ENCODE assay signal across 12 cellular contexts in genomic region chr2:100733344-100734187, GRCh38.
A peak's percentile ranks its signal among the peaks of the same experiment; 100 is the strongest.
DNase-seq lines count a peak whose midpoint lies in the region; ATAC-seq lines count a peak whose summit lies in the region.
"Had no signal": no experiment of that assay in that cellular context is flagged by ENCODE, and none has a peak within 500 bp of the region (broad histone marks: within the 10 kb centered on the region; RNA-seq: fewer than 3 reads in every experiment).

No MANE protein-coding gene starts in this region.

- DNase-seq in AML-193 (lab: John Stamatoyannopoulos, UW): peak; percentile 60 to 70
- peak; percentile 75 for DNase-seq in NOMO-1 treated with DMSO at 0.1 percent for 48 hours (lab: John Stamatoyannopoulos, UW; ENCODE audit: unreplicated experiment)
- DNase-seq in epithelial cell of prostate (ENCODE audit: low read depth, low spot score): no peak
- peak; percentile 60 for DNase-seq in myocyte (ENCODE audit: low read depth)
- no peak for DNase-seq in NCI-H1105 treated with DMSO at 0.1 percent for 48 hours (lab: John Stamatoyannopoulos, UW)
- DNase-seq: activated CD8-positive, alpha-beta memory T cell treated with anti-CD3 and anti-CD28 coated beads for 24 hours; CD8-positive, alpha-beta T cell; effector CD8-positive, alpha-beta T cell; naive thymus-derived CD8-positive, alpha-beta T cell had no signal

- ATAC-seq in HG03039 (IDR thresholded peaks at IDR 0.05; ENCODE audit: unreplicated experiment): no peak
- no peak for ATAC-seq in GM18867 (IDR thresholded peaks at IDR 0.05; ENCODE audit: unreplicated experiment)
- ATAC-seq in HG03025 (IDR thresholded peaks at IDR 0.05; ENCODE audit: low FRiP score, unreplicated experiment): no peak
- ATAC-seq: CD8-positive, alpha-beta T cell; naive thymus-derived CD8-positive, alpha-beta T cell had no signal

- H3K27ac ChIP-seq in epithelial cell of prostate: peak overlapping the region; percentile 18

Comparison
In these comparisons a context has a peak if more than half of its experiments do, and no peak if none do; other contexts are left out.
1. DNase-seq: peak in AML-193 (2 of 2), NOMO-1 treated with DMSO at 0.1 percent for 48 hours (single experiment) and myocyte (single experiment); none in epithelial cell of prostate (single experiment) and NCI-H1105 treated with DMSO at 0.1 percent for 48 hours (single experiment).